8 cellular contexts compared by ENCODE assay signal in genomic region chr6:41560440-41561192, GRCh38. TPM values are rescaled to one million over a fixed set of nuclear protein-coding genes. Genes with fewer than 3 reads are reported as not detected.
DNase-seq lines count a peak whose midpoint lies in the region; ATAC-seq and TF ChIP-seq lines count a peak whose summit lies in the region.

No MANE protein-coding gene starts in this region.

- TF ChIP-seq CTCF in AG04449 (IDR thresholded peaks at IDR 0.05; ENCODE audit: insufficient read depth, low read length, missing control alignments): no peak

- peaks cover 14% of the 10 kb centered on the region for H3K4me1 Mint-ChIP-seq in activated T-helper 2 cell treated with anti-CD3 and anti-CD28 coated beads, Interferon-gamma antibody, Interleukin-2, Interleukin-4, amounts not matched to agents 10 μg/mL and 5 μg/mL and 100 μg/mL, durations not matched to agents 14 hours and 24 hours and 36 hours (ENCODE audit: low read depth)

- H3K36me3 Mint-ChIP-seq in activated T-helper 2 cell treated with anti-CD3 and anti-CD28 coated beads, Interferon-gamma antibody, Interleukin-2, Interleukin-4, amounts not matched to agents 10 μg/mL and 5 μg/mL and 100 μg/mL, durations not matched to agents 14 hours and 24 hours and 36 hours (ENCODE audit: low read depth): no peaks in the 10 kb centered on the region

- ATAC-seq in GM21423 (IDR thresholded peaks at IDR 0.05; ENCODE audit: unreplicated experiment) (peak; percentile 71), Right ventricle myocardium superior (ENCODE audit: poor library complexity) (peak; percentile 94)

- no peaks in the 10 kb centered on the region for H3K27me3 ChIP-seq in skeletal muscle tissue (ENCODE audit: control insufficient read depth in 3 of 3, insufficient read depth in 3 of 3, low read length in 3 of 3)

- H3K9ac ChIP-seq in skeletal muscle tissue (ENCODE audit: low read depth in 1 of 3, low read length in 3 of 3): peak overlapping the region in 2 of 3 donors; percentile 8 to 21

- H3K27ac Mint-ChIP-seq in activated T-helper 2 cell treated with anti-CD3 and anti-CD28 coated beads, Interferon-gamma antibody, Interleukin-2, Interleukin-4, amounts not matched to agents 10 μg/mL and 5 μg/mL and 100 μg/mL, durations not matched to agents 14 hours and 24 hours and 36 hours: peak overlapping the region; percentile 50

- H3K4me3 Mint-ChIP-seq in activated T-helper 2 cell treated with anti-CD3 and anti-CD28 coated beads, Interferon-gamma antibody, Interleukin-2, Interleukin-4, amounts not matched to agents 10 μg/mL and 5 μg/mL and 100 μg/mL, durations not matched to agents 14 hours and 24 hours and 36 hours (ENCODE audit: low read depth): peak overlapping the region; percentile 81

- H3K9me3 ChIP-seq in skeletal muscle tissue (ENCODE audit: control insufficient read depth in 3 of 3, low read length in 3 of 3): no peaks in the 10 kb centered on the region

- H3K4me1 ChIP-seq in skeletal muscle tissue (ENCODE audit: control insufficient read depth in 3 of 3, insufficient read depth in 3 of 3, low read length in 3 of 3): peaks cover 17 to 40% (median 30%) of the 10 kb centered on the region in 3 donors

- DNase-seq in AG04449 (ENCODE audit: low read depth, low spot score): no peak
- peak; percentile 95 for DNase-seq in NCI-H69 (lab: John Stamatoyannopoulos, UW)
- DNase-seq in activated T-helper 2 cell treated with anti-CD3 and anti-CD28 coated beads, Interferon-gamma antibody, Interleukin-2, Interleukin-4, amounts not matched to agents 10 μg/mL and 5 μg/mL and 100 μg/mL, durations not matched to agents 14 hours and 24 hours and 36 hours (ENCODE audit: low spot score): peak; percentile 77
- DNase-seq in Right ventricle myocardium superior: peak; percentile 86
- no peak for DNase-seq in NCI-H446 (lab: John Stamatoyannopoulos, UW)
- no peak for DNase-seq in NCI-H1694 treated with DMSO at 0.1 percent for 48 hours (lab: John Stamatoyannopoulos, UW)

- intact Hi-C loops in activated T-helper 2 cell treated with anti-CD3 and anti-CD28 coated beads, Interferon-gamma antibody, Interleukin-2, Interleukin-4, amounts not matched to agents 10 μg/mL and 5 μg/mL and 100 μg/mL, durations not matched to agents 14 hours and 24 hours and 36 hours (cut with micrococcal nuclease): loop anchor here (1.0 to 10.0 kb wide), 3 partner anchors 14 to 1494 kb away; partner anchors contain the start of genes CUL7, FOXP4, KLC4 and MRPL2
- intact Hi-C loops in Right ventricle myocardium superior (cut with DNase I): no loop called here

- no peaks in the 10 kb centered on the region for H3K9me3 Mint-ChIP-seq in activated T-helper 2 cell treated with anti-CD3 and anti-CD28 coated beads, Interferon-gamma antibody, Interleukin-2, Interleukin-4, amounts not matched to agents 10 μg/mL and 5 μg/mL and 100 μg/mL, durations not matched to agents 14 hours and 24 hours and 36 hours

- POLR2A ChIA-PET in AG04449 (lab: Yijun Ruan, JAX): no interaction called here

- no peak overlapping the region for H3K27ac ChIP-seq in skeletal muscle tissue (ENCODE audit: low read depth, low read length)

- H3K36me3 ChIP-seq in skeletal muscle tissue (ENCODE audit: control insufficient read depth in 3 of 3, insufficient read depth in 3 of 3, low read length in 3 of 3): peaks cover 1 to 2% (median 2%) of the 10 kb centered on the region in 3 donors

- peaks cover 19% of the 10 kb centered on the region for H3K27me3 Mint-ChIP-seq in activated T-helper 2 cell treated with anti-CD3 and anti-CD28 coated beads, Interferon-gamma antibody, Interleukin-2, Interleukin-4, amounts not matched to agents 10 μg/mL and 5 μg/mL and 100 μg/mL, durations not matched to agents 14 hours and 24 hours and 36 hours (ENCODE audit: low read depth)

- H3K4me3 ChIP-seq in AG04449 (ENCODE audit: low read depth, low read length) (peak overlapping the region; percentile 46), skeletal muscle tissue (ENCODE audit: low read length in 3 of 3) (peak overlapping the region; percentile 37 to 63 (median 61))

- CTCF ChIA-PET in AG04449 (lab: Yijun Ruan, JAX): no interaction called here

RNA-seq across cellular contexts. Expression of gene FOXP4, which starts 14.4 kb away (rescaled TPM):
- 9.6 and 9.7 TPM in 2 replicates for total RNA-seq in activated T-helper 2 cell treated with anti-CD3 and anti-CD28 coated beads, Interferon-gamma antibody, Interleukin-2, Interleukin-4, amounts not matched to agents 10 μg/mL and 5 μg/mL and 100 μg/mL, durations not matched to agents 14 hours and 24 hours and 36 hours
- 14.4 TPM for total RNA-seq in Right ventricle myocardium superior
- 1.6 TPM for total RNA-seq in skeletal muscle tissue

Comparison
In these comparisons a context has a peak if more than half of its experiments do, and no peak if none do; other contexts are left out.
1. DNase-seq: peak in NCI-H69 (single experiment), activated T-helper 2 cell treated with anti-CD3 and anti-CD28 coated beads, Interferon-gamma antibody, Interleukin-2, Interleukin-4, amounts not matched to agents 10 μg/mL and 5 μg/mL and 100 μg/mL, durations not matched to agents 14 hours and 24 hours and 36 hours (single experiment) and Right ventricle myocardium superior (single experiment); none in AG04449 (single experiment), NCI-H446 (0 of 2) and NCI-H1694 treated with DMSO at 0.1 percent for 48 hours (single experiment).